Comparison of ENCODE assay signal across 8 cellular contexts in genomic region chr3:183884437-183885296, GRCh38. TPM values are rescaled to one million over a fixed set of nuclear protein-coding genes. Genes with fewer than 3 reads are reported as not detected.
DNase-seq lines count a peak whose midpoint lies in the region; ATAC-seq, FAIRE-seq and TF ChIP-seq lines count a peak whose summit lies in the region.

Gene PARL (minus strand): TSS chr3:183884880. CDS start chr3:183884846, 34 bp downstream.

- intact Hi-C loops in adrenal gland (cut with DNase I) (loop anchor here (5.0 to 10.0 kb wide), 3 partner anchors 57 to 410 kb away; partner anchors contain the start of gene MAP6D1 (in 2 of the 2)), left cardiac atrium (cut with DNase I) (no loop called here)

- H3K27me3 Mint-ChIP-seq in T-cell: peaks cover 0 to 4% of the 10 kb centered on the region in 2 donors
- H3K27me3 Mint-ChIP-seq in progenitor cell of endocrine pancreas: peaks cover 13% of the 10 kb centered on the region

- FAIRE-seq in GM12892 (lab: Jason Lieb, UNC): peak; percentile 95

- TF ChIP-seq POLR2A in GM12892 (IDR thresholded peaks at IDR 0.05; ENCODE audit: low read depth, low read length) (peak; percentile 96), adrenal gland (IDR thresholded peaks at IDR 0.05) (peak; percentile 32 to 61)

- 0 to 1% (median 1%) methylated on average over 31 to 61 of the region's 61 CpGs for WGBS in adrenal gland, 4 donors

- H3K4me1 ChIP-seq in adrenal gland (replicated peaks in 1 of 2): peaks cover 11 to 21% of the 10 kb centered on the region in 2 donors

- H3K4me1 Mint-ChIP-seq in T-cell (peaks cover 36 to 46% (median 46%) of the 10 kb centered on the region in 3 donors), progenitor cell of endocrine pancreas (ENCODE audit: low read depth) (peaks cover 18% of the 10 kb centered on the region)

- peak within 1 kb of the TSS; percentile 50 to 89 (median 56) for H3K27ac ChIP-seq in adrenal gland

- peak within 1 kb of the TSS; percentile 63 to 93 for H3K27ac Mint-ChIP-seq in T-cell
- H3K27ac Mint-ChIP-seq in progenitor cell of endocrine pancreas: peak within 1 kb of the TSS; percentile 93

- POLR2A ChIA-PET in T-cell (lab: Charles Lee): interaction anchor here (0.7 to 0.9 kb wide), 2 partner anchors 251 to 910 kb away, joined by 3 to 6 read pairs; partner anchors contain the start of gene EIF2B5 (in 1 of the 2)

- DNase-seq in GM12892 (ENCODE audit: insufficient read length) (peak; percentile 90), NCI-H1436 treated with DMSO at 0.1 percent for 48 hours (lab: John Stamatoyannopoulos, UW) (peak; percentile 77), T-cell (peak; percentile 90 to 99 (median 96)), adrenal gland (peak; percentile 94 to 98 (median 96)), left cardiac atrium (peak; percentile 97), progenitor cell of endocrine pancreas (ENCODE audit: low spot score, unreplicated experiment) (peak; percentile 95), ureter (ENCODE audit: low spot score) (peak; percentile 98)

- no peaks in the 10 kb centered on the region for H3K9me3 Mint-ChIP-seq in T-cell
- no peaks in the 10 kb centered on the region for H3K9me3 Mint-ChIP-seq in progenitor cell of endocrine pancreas (ENCODE audit: low read depth)

- CTCF ChIA-PET in T-cell (lab: Charles Lee): interaction anchor here (0.5 to 2.3 kb wide), 14 partner anchors 10 to 787 kb away, joined by 3 to 9 read pairs (median 4); partner anchors contain the start of gene ABCC5 (in 1 of the 2)

- ATAC-seq in HG02852 (IDR thresholded peaks at IDR 0.05; ENCODE audit: unreplicated experiment) (peak; percentile 99), T-cell (replicated peaks in 1 of 4) (peak; percentile 100), left cardiac atrium (peak; percentile 100)

- H3K9me3 ChIP-seq in adrenal gland (replicated peaks in 1 of 3): no peaks in the 10 kb centered on the region

- TF ChIP-seq CTCF in adrenal gland (IDR thresholded peaks at IDR 0.05) (peak; percentile 85 to 97 (median 94)), progenitor cell of endocrine pancreas (IDR thresholded peaks at IDR 0.05; ENCODE audit: unreplicated experiment) (peak; percentile 99)

- peak within 1 kb of the TSS; percentile 58 to 85 (median 70) for H3K4me3 ChIP-seq in adrenal gland

- H3K27me3 ChIP-seq in adrenal gland: no peaks in the 10 kb centered on the region

- peak within 1 kb of the TSS; percentile 90 to 94 (median 92) for H3K4me3 Mint-ChIP-seq in T-cell
- peak within 1 kb of the TSS; percentile 91 for H3K4me3 Mint-ChIP-seq in progenitor cell of endocrine pancreas (ENCODE audit: low read depth)

- no peaks in the 10 kb centered on the region for H3K36me3 Mint-ChIP-seq in T-cell
- no peaks in the 10 kb centered on the region for H3K36me3 Mint-ChIP-seq in progenitor cell of endocrine pancreas (ENCODE audit: insufficient read depth)

- H3K36me3 ChIP-seq in adrenal gland (replicated peaks in 1 of 2): no peaks in the 10 kb centered on the region

RNA-seq across cellular contexts. Expression of gene PARL, which starts in this region (rescaled TPM):
- polyA plus RNA-seq in GM12892 (2012; ENCODE audit: missing spikeins): 52.9 TPM
- total RNA-seq in T-cell (10 to 100 TPM; 38.8 to 46.2 (median 41.3) TPM), adrenal gland (10 to 100 TPM; 29.4 to 74.0 (median 41.7) TPM), left cardiac atrium (10 to 100 TPM; 51.7 to 81.1 TPM), progenitor cell of endocrine pancreas (51.3 and 54.8 TPM in 2 replicates), ureter (75.0 TPM)
- polyA plus RNA-seq in adrenal gland: 100 to 1,000 TPM in 2 of 3 donors, 10 to 100 TPM in 1; 56.4 to 119 (median 116) TPM

Comparison
In these comparisons a context has a peak if more than half of its experiments do, and no peak if none do; other contexts are left out.
1. Peak in every context shown above with its lines: DNase-seq, ATAC-seq, H3K4me3 ChIP-seq and H3K27ac ChIP-seq.
2. intact Hi-C loops: an anchor here in adrenal gland (5.0 to 10.0 kb wide); none called in left cardiac atrium.